In genomic region chr3:4977889-4978258, GRCh38 we compare ENCODE assay signal across 8 cellular contexts. TPM values are rescaled to one million over a fixed set of nuclear protein-coding genes. Genes with fewer than 3 reads are reported as not detected.
DNase-seq lines count a peak whose midpoint lies in the region; ATAC-seq, FAIRE-seq and TF ChIP-seq lines count a peak whose summit lies in the region.

No MANE protein-coding gene starts in this region.

- peak; percentile 74 for DNase-seq in NAMALWA (ENCODE audit: low spot score)
- DNase-seq in K562 (ENCODE audit: extremely low read depth in 1 of 4, low spot score in 3 of 4) = no peak
- DNase-seq in mesendoderm = peak; percentile 83
- no peak for DNase-seq in upper lobe of left lung
- DNase-seq in putamen (ENCODE audit: low spot score) = no peak
- no peak for DNase-seq in germinal center (ENCODE audit: low spot score)
- no peak for DNase-seq in HPDE6-E6E7 (ENCODE audit: extremely low spot score)

- POLR2A ChIA-PET in K562 (lab: Yijun Ruan, JAX) = interaction anchor here (0.5 to 5.3 kb wide), 21 partner anchors 8 to 1867 kb away, joined by 3 to 36 read pairs (median 3); partner anchors contain the start of gene IL5RA

- peak overlapping the region; percentile 91 to 95 for H3K9ac ChIP-seq in K562 (ENCODE audit: insufficient read depth in 1 of 2, low read depth in 2 of 2, low read length in 2 of 2)
- H3K9ac ChIP-seq in mesendoderm (ENCODE audit: low read length) = peak overlapping the region; percentile 75

- no peak for FAIRE-seq in K562 (lab: Jason Lieb, UNC)

- peak overlapping the region; percentile 19 for H2BK15ac ChIP-seq in mesendoderm (replicated peaks; ENCODE audit: low read depth)

- peak overlapping the region; percentile 96 for H3K56ac ChIP-seq in mesendoderm (ENCODE audit: low read length)

- BruUV-seq in K562 (replicated peaks; lab: Mats Ljungman, UMichigan) = TSS peak; percentile 82

- peak overlapping the region; percentile 92 for H3K4me2 ChIP-seq in K562 (ENCODE audit: insufficient read depth, low read length)
- H3K4me2 ChIP-seq in mesendoderm (ENCODE audit: low read length) = peak overlapping the region; percentile 47

- H4K20me1 ChIP-seq in K562 (replicated peaks; ENCODE audit: control insufficient read depth, insufficient read depth, low read length) = peaks cover 3% of the 10 kb centered on the region; the same call in 1 of the 2 replicates

- H3K23ac ChIP-seq in mesendoderm (ENCODE audit: low read length) = peak overlapping the region; percentile 90

- no peak overlapping the region for H2AK5ac ChIP-seq in mesendoderm (ENCODE audit: low read length)

- H3K9me3 ChIP-seq in K562 (replicated peaks; ENCODE audit: control insufficient read depth, insufficient read depth, low read depth, low read length) (no peaks in the 10 kb centered on the region), upper lobe of left lung (no peaks in the 10 kb centered on the region)

- peak overlapping the region; percentile 91 for H3K18ac ChIP-seq in mesendoderm (ENCODE audit: low read length)

- H3K36me3 ChIP-seq in K562 (ENCODE audit: control insufficient read depth, insufficient read depth, low read length) (peaks cover 23% of the 10 kb centered on the region), mesendoderm (ENCODE audit: control insufficient read depth, insufficient read depth, low read length) (no peaks in the 10 kb centered on the region), upper lobe of left lung (peaks cover 0 to 10% (median 3%) of the 10 kb centered on the region in 4 donors)

- WGBS in K562 (ENCODE audit: insufficient coverage, low coverage, missing lambda C conversion rate) = under 1% methylated on average over 17 of the region's 17 CpGs
- no CpG with 5 or more reads among the region's 17 CpGs for WGBS in mesendoderm (ENCODE audit: extremely low coverage, insufficient coverage, low lambda C conversion rate)
- 0% methylated on average over 12 to 16 of the region's 17 CpGs for WGBS in upper lobe of left lung, 2 donors

- intact Hi-C loops in K562 (cut with micrococcal nuclease) = loop anchor here (1.0 to 5.0 kb wide), 6 partner anchors 75 to 321 kb away; partner anchors contain the start of gene EDEM1

- no peak for TF ChIP-seq RAD21 in K562 (CRISPR knock-in tag; conservative IDR thresholded peaks at IDR 0.05 in 1 of 2, IDR thresholded peaks at IDR 0.05 in 1 of 2)

- peak overlapping the region; percentile 5 for H2BK120ac ChIP-seq in mesendoderm (ENCODE audit: low read depth, low read length)

- in situ Hi-C loops in K562 (cut with MboI) = loop anchor here (5.0 kb wide), 3 partner anchors 79 to 256 kb away; no protein-coding TSS in a partner anchor

- H3K79me2 ChIP-seq in K562 (ENCODE audit: control insufficient read depth, insufficient read depth, low read length) (peaks cover 36% of the 10 kb centered on the region), mesendoderm (ENCODE audit: control insufficient read depth, insufficient read depth, low read length) (peaks cover 31% of the 10 kb centered on the region)

- H3K4me1 ChIP-seq in K562 (replicated peaks in 1 of 2; ENCODE audit: control insufficient read depth in 2 of 2, insufficient read depth in 2 of 2, low read length in 2 of 2) = peaks cover 35 to 41% of the 10 kb centered on the region in 2 experiments
- H3K4me1 ChIP-seq in mesendoderm (ENCODE audit: control insufficient read depth, low read depth, low read length) = peaks cover 8% of the 10 kb centered on the region
- H3K4me1 ChIP-seq in upper lobe of left lung = peaks cover 31 to 49% (median 36%) of the 10 kb centered on the region in 4 donors

- H3K79me1 ChIP-seq in mesendoderm (ENCODE audit: low read length) = peaks cover 7% of the 10 kb centered on the region

- TF ChIP-seq EP300 in K562 (IDR thresholded peaks at IDR 0.05; ENCODE audit: low read length) (no peak), upper lobe of left lung (IDR thresholded peaks at IDR 0.05) (no peak)

- H2BK5ac ChIP-seq in mesendoderm (ENCODE audit: low read length) = peak overlapping the region; percentile 79

- CTCF ChIA-PET in K562 (lab: Yijun Ruan, JAX; ENCODE audit: low intra/inter-chr PET ratio) = interaction anchor here (0.7 to 7.2 kb wide), 4 partner anchors 24 to 266 kb away, joined by 3 to 61 read pairs (median 13); no protein-coding TSS in a partner anchor

- TF ChIP-seq POLR2A in K562 (conservative IDR thresholded peaks at IDR 0.05) (no peak), upper lobe of left lung (IDR thresholded peaks at IDR 0.05) (no peak)

- no peak overlapping the region for H4K8ac ChIP-seq in mesendoderm (ENCODE audit: low read depth, low read length)

- H3K4me3 ChIP-seq in K562 (peak overlapping the region; percentile 52), mesendoderm (ENCODE audit: low read length) (peak overlapping the region; percentile 15), upper lobe of left lung (peak overlapping the region; percentile 29 to 95 (median 90))

- H3K27me3 ChIP-seq in K562 (ENCODE audit: control insufficient read depth in 2 of 2, insufficient read depth in 2 of 2, low read length in 2 of 2) = no peaks in the 10 kb centered on the region
- H3K27me3 ChIP-seq in mesendoderm (ENCODE audit: insufficient read depth, low read length, poor library complexity) = no peaks in the 10 kb centered on the region
- H3K27me3 ChIP-seq in upper lobe of left lung = no peaks in the 10 kb centered on the region

- peak overlapping the region; percentile 95 for H2AFZ ChIP-seq in K562 (ENCODE audit: low read depth, low read length)

- ATAC-seq in GM18909 (IDR thresholded peaks at IDR 0.05; ENCODE audit: poor library complexity, unreplicated experiment) (peak; percentile 0), K562 (no peak), upper lobe of left lung (ENCODE audit: low FRiP score in 2 of 2) (no peak)

- H4K5ac ChIP-seq in mesendoderm (ENCODE audit: low read length) = no peak overlapping the region

- H3K4ac ChIP-seq in mesendoderm (ENCODE audit: low read depth, low read length) = peak overlapping the region; percentile 60

- H3K9me1 ChIP-seq in K562 (ENCODE audit: control insufficient read depth, insufficient read depth, low read length) = no peaks in the 10 kb centered on the region

- no peak for TF ChIP-seq CTCF in K562 (IDR thresholded peaks at IDR 0.05 in 2 of 3, conservative IDR thresholded peaks at IDR 0.05 in 1 of 3; ENCODE audit: insufficient read depth in 2 of 3, low read depth in 1 of 3, low read length in 3 of 3)
- TF ChIP-seq CTCF in upper lobe of left lung (IDR thresholded peaks at IDR 0.05) = no peak

- H3K27ac ChIP-seq in K562 (ENCODE audit: extremely low read depth, low read depth, low read length) = peak overlapping the region; percentile 97
- peak overlapping the region; percentile 95 for H3K27ac ChIP-seq in mesendoderm (ENCODE audit: low read depth, low read length)
- H3K27ac ChIP-seq in upper lobe of left lung = peak overlapping the region; percentile 96 to 100 (median 98)

TF ChIP-seq in K562, 482 proteins besides CTCF, POLR2A, EP300 and RAD21 (continues in another document):
- no peak for TF ChIP-seq FOXJ2 (tag; IDR thresholded peaks at IDR 0.05)
- TF ChIP-seq RUNX1 (IDR thresholded peaks at IDR 0.05; ENCODE audit: low read depth) = 0 out of 2 replicates have a peak, but pooled peaks have one; percentile 52
- TF ChIP-seq ZNF3 (CRISPR knock-in tag; IDR thresholded peaks at IDR 0.05) = peak; percentile 66
- TF ChIP-seq ZNF384 (IDR thresholded peaks at IDR 0.05; ENCODE audit: low read depth, low read length) = peak; percentile 75
- 0 out of 2 replicates have a peak, but pooled peaks have one; percentile 2 for TF ChIP-seq ZBTB7A (IDR thresholded peaks at IDR 0.05; ENCODE audit: borderline replicate concordance, control insufficient read depth, low read depth, low read length)
- TF ChIP-seq SAFB (IDR thresholded peaks at IDR 0.05; ENCODE audit: borderline replicate concordance, low read depth, low read length) = no peak
- no peak for TF ChIP-seq CBX1 (IDR thresholded peaks at IDR 0.05; ENCODE audit: low read depth)
- no peak for TF ChIP-seq MEF2D (tag; conservative IDR thresholded peaks at IDR 0.05; ENCODE audit: low read depth)
- peak in 1 of 2 experiments; percentile 21; a peak in 1 of 3 replicates for TF ChIP-seq CBX3 (IDR thresholded peaks at IDR 0.05; ENCODE audit: borderline replicate concordance in 1 of 2, low read length in 2 of 2)
- no peak for TF ChIP-seq ZFPM2 (CRISPR knock-in tag; IDR thresholded peaks at IDR 0.05)
- TF ChIP-seq, protein P1, sequence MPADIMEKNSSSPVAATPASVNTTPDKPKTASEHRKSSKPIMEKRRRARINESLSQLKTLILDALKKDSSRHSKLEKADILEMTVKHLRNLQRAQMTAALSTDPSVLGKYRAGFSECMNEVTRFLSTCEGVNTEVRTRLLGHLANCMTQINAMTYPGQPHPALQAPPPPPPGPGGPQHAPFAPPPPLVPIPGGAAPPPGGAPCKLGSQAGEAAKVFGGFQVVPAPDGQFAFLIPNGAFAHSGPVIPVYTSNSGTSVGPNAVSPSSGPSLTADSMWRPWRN (IDR thresholded peaks at IDR 0.05; ENCODE audit: low read depth) = peak; percentile 51; the same call in 1 of the 2 replicates

RNA-seq across cellular contexts. Expression of gene BHLHE40, which starts 1.4 kb away (rescaled TPM):
- total RNA-seq in K562 (2011; cell fraction: chromatin; rRNA removed; ENCODE audit: low replicate concordance) = 81.5 and 114 TPM in 2 replicates
- total RNA-seq in K562 (2011; cell fraction: nucleolus; rRNA removed) = 100 and 103 TPM in 2 replicates
- total RNA-seq in K562 (2011; cell fraction: nucleoplasm; rRNA removed) = 92.4 and 99.8 TPM in 2 replicates
- total RNA-seq in K562 (2014; rRNA removed) (38.7 and 44.5 TPM in 2 replicates), K562 (2014; rRNA removed; fragmentation: Illumina TruSeq; extraction: Trizol) (19.4 and 20.6 TPM in 2 replicates), K562 (2015; rRNA removed; fragmentation: Illumina TruSeq; extraction: Trizol) (27.7 and 27.8 TPM in 2 replicates), K562 (2021) (47.5 and 51.8 TPM in 2 replicates), upper lobe of left lung (100 to 1,000 TPM in 1 of 6 donors, 10 to 100 TPM in 5; 58.7 to 129 (median 78.6) TPM)
- polyA plus RNA-seq in K562 (2011; rRNA removed) (83.9 and 105 TPM in 2 replicates), K562 (2014; fragmentation: Illumina TruSeq; extraction: Trizol) (49.6 and 57.8 TPM in 2 replicates), K562 (2014; fragmentation: Nextera tagmentation; extraction: Ambion mirVana) (10 to 100 TPM; 12.0 to 24.3 TPM), K562 (2014; rRNA removed) (30.9 and 31.4 TPM in 2 replicates)
- 72.3 and 73.7 TPM in 2 replicates for polyA plus RNA-seq in K562 (2011; cell fraction: cytosol; rRNA removed)
- polyA plus RNA-seq in K562 (2011; cell fraction: nucleus; rRNA removed) = 144 and 202 TPM in 2 replicates
- polyA plus RNA-seq in K562 (2012) = 98.8 and 122 TPM in 2 replicates
- polyA minus RNA-seq in K562 (2011; rRNA and poly(A)+ RNA removed) = 76.2 and 78.0 TPM in 2 replicates
- 70.7 and 90.6 TPM in 2 replicates for polyA minus RNA-seq in K562 (2011; cell fraction: cytosol; rRNA and poly(A)+ RNA removed)
- polyA minus RNA-seq in K562 (2011; cell fraction: nucleus; rRNA and poly(A)+ RNA removed) = 122 and 139 TPM in 2 replicates
- polyA plus RNA-seq in mesendoderm (2013, experiment 1 of 2) = 22.9 TPM
- polyA plus RNA-seq in mesendoderm (2013, experiment 2 of 2) = 23.5 TPM

Comparison
In these comparisons a context has a peak if more than half of its experiments do, and no peak if none do; other contexts are left out.
1. DNase-seq: peak in NAMALWA (single experiment) and mesendoderm (single experiment); none in K562 (0 of 4), upper lobe of left lung (0 of 2), putamen (single experiment), germinal center (single experiment) and HPDE6-E6E7 (single experiment).
2. H3K4me3 ChIP-seq: peak in every context shown above with its lines; median percentile 90 in upper lobe of left lung; 52 in K562; 15 in mesendoderm.
3. Peak in every context shown above with its lines, with median percentiles within 50 percentile points of each other: H3K27ac ChIP-seq.